ENCODE assay signal across 36 cellular contexts in genomic region chr6:62519574-62519973, GRCh38.
"Had no signal": no experiment of that assay in that cellular context is flagged by ENCODE, and none has a peak within 500 bp of the region (broad histone marks: within the 10 kb centered on the region; RNA-seq: fewer than 3 reads in every experiment).

No MANE protein-coding gene starts in this region.

- H3K27ac ChIP-seq: adrenal gland, body of pancreas, brain microvascular endothelial cell, breast epithelium, VCaP had no signal

- H3K4me1 ChIP-seq: adrenal gland, breast epithelium had no signal

- H3K27me3 ChIP-seq: adrenal gland, body of pancreas, brain microvascular endothelial cell, breast epithelium had no signal

- H3K9me3 Mint-ChIP-seq: activated B cell treated with CpG ODN at 0.5 μM for 24 hours had no signal

- DNase-seq: activated B cell treated with CpG ODN at 0.5 μM for 24 hours; activated CD4-positive, alpha-beta memory T cell treated with anti-CD3 and anti-CD28 coated beads for 36 hours; activated CD4-positive, alpha-beta T cell treated with anti-CD3 and anti-CD28 coated beads for 4 hours; activated CD4-positive, alpha-beta T cell treated with anti-CD3 and anti-CD28 coated beads, Interleukin-2, amount 10 ng/mL, durations not matched to agents 24 days and 14 days; activated CD4-positive, alpha-beta T cell treated with anti-CD3 and anti-CD28 coated beads, Interleukin-2, amount 50 U/mL, for 1 hour; activated CD4-positive, alpha-beta T cell treated with anti-CD3 and anti-CD28 coated beads, Interleukin-2, amount 50 U/mL, for 4 hours; activated CD4-positive, CD25-positive, alpha-beta regulatory T cell treated with anti-CD3 and anti-CD28 coated beads, Interleukin-2, amount 50 U/mL, for 72 hours; activated CD8-positive, alpha-beta memory T cell treated with anti-CD3 and anti-CD28 coated beads, Interleukin-2, amount 50 U/mL, for 4 hours; activated CD8-positive, alpha-beta T cell treated with anti-CD3 and anti-CD28 coated beads for 36 hours; activated effector memory CD4-positive, alpha-beta T cell treated with anti-CD3 and anti-CD28 coated beads, Interleukin-2, amount 50 U/mL, for 16 hours; activated gamma-delta T cell treated with Interleukin-2 at 50 U/mL for 16 hours; activated naive CD4-positive, alpha-beta T cell; activated naive CD4-positive, alpha-beta T cell treated with anti-CD3 and anti-CD28 coated beads for 36 hours; activated naive CD4-positive, alpha-beta T cell treated with anti-CD3 and anti-CD28 coated beads, Interleukin-2, amount 50 U/mL, for 16 hours; activated naive CD8-positive, alpha-beta T cell treated with anti-CD3 and anti-CD28 coated beads for 36 hours; activated T-cell treated with anti-CD3 and anti-CD28 coated beads for 4 hours; activated T-cell treated with anti-CD3 and anti-CD28 coated beads, Interleukin-2, amount 50 U/mL, for 1 hour; activated T-cell treated with anti-CD3 and anti-CD28 coated beads, Interleukin-2, amount 50 U/mL, for 4 hours; activated T-cell treated with anti-CD3 and anti-CD28 coated beads, Interleukin-2, amount 50 U/mL, for 72 hours; adrenal gland; amniotic stem cell; aorta; body of pancreas; brain microvascular endothelial cell; central memory CD4-positive, alpha-beta T cell; T-helper 2 cell; T-helper 9 cell had no signal

- H3K27me3 Mint-ChIP-seq: activated B cell treated with CpG ODN at 0.5 μM for 24 hours; activated CD4-positive, alpha-beta memory T cell treated with anti-CD3 and anti-CD28 coated beads for 36 hours; activated CD4-positive, alpha-beta T cell treated with anti-CD3 and anti-CD28 coated beads, Interleukin-2, amount 10 ng/mL, durations not matched to agents 24 days and 14 days; activated CD8-positive, alpha-beta T cell treated with anti-CD3 and anti-CD28 coated beads for 36 hours; activated naive CD8-positive, alpha-beta T cell treated with anti-CD3 and anti-CD28 coated beads for 36 hours; activated T-helper 17 cell treated with anti-CD3 and anti-CD28 coated beads, Interleukin-2, amount 50 U/mL, for 72 hours had no signal

- H3K36me3 ChIP-seq: adrenal gland, brain microvascular endothelial cell, breast epithelium had no signal

- H3K9me3 ChIP-seq: adrenal gland, body of pancreas, breast epithelium had no signal

- H3K4me3 ChIP-seq: adrenal gland, body of pancreas, breast epithelium had no signal

- H3K36me3 Mint-ChIP-seq: activated CD4-positive, alpha-beta memory T cell treated with anti-CD3 and anti-CD28 coated beads for 36 hours; activated naive CD4-positive, alpha-beta T cell treated with anti-CD3 and anti-CD28 coated beads, Interleukin-2, amount 50 U/mL, for 72 hours; activated naive CD8-positive, alpha-beta T cell treated with anti-CD3 and anti-CD28 coated beads for 36 hours had no signal

- H3K4me3 Mint-ChIP-seq: activated B cell treated with CpG ODN at 0.5 μM for 24 hours; activated CD4-positive, alpha-beta memory T cell treated with anti-CD3 and anti-CD28 coated beads for 36 hours; activated CD4-positive, alpha-beta T cell treated with anti-CD3 and anti-CD28 coated beads, Interleukin-2, amount 10 ng/mL, durations not matched to agents 24 days and 14 days; activated CD8-positive, alpha-beta T cell treated with anti-CD3 and anti-CD28 coated beads for 36 hours; activated naive CD4-positive, alpha-beta T cell treated with anti-CD3 and anti-CD28 coated beads for 36 hours; activated naive CD8-positive, alpha-beta T cell treated with anti-CD3 and anti-CD28 coated beads for 36 hours; activated T-cell treated with anti-CD3 and anti-CD28 coated beads, Interleukin-2, amount 50 U/mL, for 4 hours; activated T-cell treated with anti-CD3 and anti-CD28 coated beads, Interleukin-2, amount 50 U/mL, for 72 hours; activated T-helper 1 cell treated with anti-CD3 and anti-CD28 coated beads, Interleukin-12 subunit alpha, Interleukin-12 subunit beta, Interleukin-2, Interleukin-4 antibody, amounts not matched to agents 30 ng/mL and 10 ng/mL and 1 ng/mL, durations not matched to agents 14 hours and 24 hours and 36 hours; activated T-helper 17 cell treated with anti-CD3 and anti-CD28 coated beads, Interleukin-2, amount 50 U/mL, for 72 hours; T-helper 1 cell treated with Interleukin-12 subunit alpha and Interleukin-12 subunit beta and Interleukin-4 antibody, amounts not matched to agents 30 μg/mL and 1 μg/mL, for 36 hours; T-helper 2 cell treated with Interferon-gamma antibody and Interleukin-4, amounts not matched to agents 5 μg/mL and 100 μg/mL, for 36 hours had no signal

- H3K27ac Mint-ChIP-seq: activated B cell treated with CpG ODN at 0.5 μM for 24 hours; activated CD4-positive, alpha-beta memory T cell treated with anti-CD3 and anti-CD28 coated beads for 36 hours; activated CD4-positive, alpha-beta T cell treated with anti-CD3 and anti-CD28 coated beads, Interleukin-2, amount 10 ng/mL, durations not matched to agents 24 days and 14 days; activated CD8-positive, alpha-beta T cell treated with anti-CD3 and anti-CD28 coated beads for 36 hours; activated naive CD4-positive, alpha-beta T cell treated with anti-CD3 and anti-CD28 coated beads for 36 hours; activated naive CD4-positive, alpha-beta T cell treated with anti-CD3 and anti-CD28 coated beads, Interleukin-2, amount 50 U/mL, for 72 hours; activated naive CD8-positive, alpha-beta T cell treated with anti-CD3 and anti-CD28 coated beads for 36 hours; activated T-cell treated with anti-CD3 and anti-CD28 coated beads, Interleukin-2, amount 50 U/mL, for 72 hours; activated T-helper 1 cell treated with anti-CD3 and anti-CD28 coated beads, Interleukin-12 subunit alpha, Interleukin-12 subunit beta, Interleukin-2, Interleukin-4 antibody, amounts not matched to agents 30 ng/mL and 10 ng/mL and 1 ng/mL, durations not matched to agents 14 hours and 24 hours and 36 hours; activated T-helper 17 cell treated with anti-CD3 and anti-CD28 coated beads, Interleukin-2, amount 50 U/mL, for 72 hours; T-helper 1 cell treated with Interleukin-12 subunit alpha and Interleukin-12 subunit beta and Interleukin-4 antibody, amounts not matched to agents 30 μg/mL and 1 μg/mL, for 36 hours; T-helper 2 cell treated with Interferon-gamma antibody and Interleukin-4, amounts not matched to agents 5 μg/mL and 100 μg/mL, for 36 hours had no signal

- H3K4me1 Mint-ChIP-seq: activated CD4-positive, alpha-beta T cell treated with anti-CD3 and anti-CD28 coated beads, Interleukin-2, amount 10 ng/mL, durations not matched to agents 24 days and 14 days; activated naive CD8-positive, alpha-beta T cell treated with anti-CD3 and anti-CD28 coated beads for 36 hours; activated T-helper 17 cell treated with anti-CD3 and anti-CD28 coated beads, Interleukin-2, amount 50 U/mL, for 72 hours had no signal

- ATAC-seq: activated CD8-positive, alpha-beta T cell treated with anti-CD3 and anti-CD28 coated beads for 36 hours; activated naive CD4-positive, alpha-beta T cell treated with anti-CD3 and anti-CD28 coated beads, Interleukin-2, amount 50 U/mL, for 72 hours; activated T-cell treated with anti-CD3 and anti-CD28 coated beads, Interleukin-2, amount 50 U/mL, for 4 hours; activated T-cell treated with anti-CD3 and anti-CD28 coated beads, Interleukin-2, amount 50 U/mL, for 72 hours; activated T-helper 17 cell treated with anti-CD3 and anti-CD28 coated beads, Interleukin-2, amount 50 U/mL, for 72 hours; body of pancreas had no signal

- FAIRE-seq: astrocyte, TTC549 had no signal
